ENCODE assay signal across 8 cellular contexts in the genomic region with DNA sequence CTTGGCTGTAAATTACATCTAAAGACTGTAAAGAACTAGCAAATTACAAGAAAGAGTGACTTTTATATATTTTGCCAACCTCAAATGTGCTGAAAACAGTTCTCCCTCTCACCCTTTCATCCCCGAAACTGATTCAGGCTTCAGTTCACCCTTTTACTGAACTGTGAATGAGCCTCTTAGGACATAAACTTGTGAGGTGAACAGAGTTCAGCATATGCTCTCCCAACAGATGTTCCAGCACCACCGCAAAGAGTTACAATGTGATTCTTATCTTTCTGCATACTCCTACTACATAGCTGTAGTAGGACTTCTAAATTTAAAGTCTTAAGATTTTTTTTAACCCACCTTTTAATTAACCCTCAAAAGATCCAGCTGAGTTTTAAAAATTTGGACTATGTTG. TPM values are rescaled to one million over a fixed set of nuclear protein-coding genes. Genes with fewer than 3 reads are reported as not detected.
DNase-seq lines count a peak whose midpoint lies in the region; ATAC-seq and TF ChIP-seq lines count a peak whose summit lies in the region.

No MANE protein-coding gene starts in this region.

- peak overlapping the region; percentile 93 for H3K4me3 Mint-ChIP-seq in activated CD4-positive, alpha-beta T cell treated with anti-CD3 and anti-CD28 coated beads, Interleukin-2, amount 10 ng/mL, durations not matched to agents 24 days and 14 days

- WGBS in stomach, 5 donors, result 37 to 55% (median 46%) methylated on average over 2 of the region's 2 CpGs

- H3K4me1 ChIP-seq in iPS-15b (ENCODE audit: control insufficient read depth, insufficient read depth, low read length), result peaks cover 4% of the 10 kb centered on the region
- H3K4me1 ChIP-seq in stomach, result peaks cover 11 to 29% (median 25%) of the 10 kb centered on the region in 4 donors

- no peaks in the 10 kb centered on the region for H3K9me3 ChIP-seq in iPS-15b (ENCODE audit: control insufficient read depth, insufficient read depth, low read length)
- H3K9me3 ChIP-seq in stomach, result no peaks in the 10 kb centered on the region

- H3K27ac ChIP-seq in stomach, result peak overlapping the region in 1 of 5 donors; percentile 99

- peaks cover 19% of the 10 kb centered on the region for H3K4me1 Mint-ChIP-seq in activated CD4-positive, alpha-beta T cell treated with anti-CD3 and anti-CD28 coated beads, Interleukin-2, amount 10 ng/mL, durations not matched to agents 24 days and 14 days

- intact Hi-C loops in activated CD4-positive, alpha-beta T cell treated with anti-CD3 and anti-CD28 coated beads, Interleukin-2, amount 10 ng/mL, durations not matched to agents 24 days and 14 days (cut with micrococcal nuclease), result loop anchor here (1.0 to 10.0 kb wide), 6 partner anchors 66 to 846 kb away; a partner anchor contains a TSS
- intact Hi-C loops in stomach (cut with DNase I; ENCODE audit: low total_unique reads), result no loop called here

- no peak for TF ChIP-seq POLR2A in stomach (IDR thresholded peaks at IDR 0.05)

- H3K27me3 ChIP-seq in iPS-15b (ENCODE audit: control insufficient read depth, insufficient read depth, low read length) (peaks cover 40% of the 10 kb centered on the region), stomach (no peaks in the 10 kb centered on the region)

- no peak for ATAC-seq in esophagus mucosa

- H3K27me3 Mint-ChIP-seq in activated CD4-positive, alpha-beta T cell treated with anti-CD3 and anti-CD28 coated beads, Interleukin-2, amount 10 ng/mL, durations not matched to agents 24 days and 14 days, result no peaks in the 10 kb centered on the region

- H3K36me3 Mint-ChIP-seq in activated CD4-positive, alpha-beta T cell treated with anti-CD3 and anti-CD28 coated beads, Interleukin-2, amount 10 ng/mL, durations not matched to agents 24 days and 14 days (ENCODE audit: low read depth), result peaks cover 34% of the 10 kb centered on the region

- DNase-seq in activated CD4-positive, alpha-beta T cell treated with anti-CD3 and anti-CD28 coated beads, Interleukin-2, amount 10 ng/mL, durations not matched to agents 24 days and 14 days, result peak; percentile 65
- DNase-seq in activated CD4-positive, alpha-beta T cell treated with anti-CD3 and anti-CD28 coated beads, Interleukin-2, amount 50 U/mL, for 4 hours, result no peak
- DNase-seq in stomach (no peak), SK-N-DZ (ENCODE audit: low spot score) (no peak), inferior parietal cortex (ENCODE audit: extremely low spot score) (no peak)

- H3K4me3 ChIP-seq in WI38 (ENCODE audit: low read depth, low read length) (peak overlapping the region; percentile 78; the same call in 1 of the 2 replicates), iPS-15b (ENCODE audit: low read depth, low read length) (peak overlapping the region; percentile 75), stomach (peak overlapping the region in 3 of 4 donors; percentile 70 to 92 (median 81))

- peak overlapping the region; percentile 90 for H3K27ac Mint-ChIP-seq in activated CD4-positive, alpha-beta T cell treated with anti-CD3 and anti-CD28 coated beads, Interleukin-2, amount 10 ng/mL, durations not matched to agents 24 days and 14 days

- no peaks in the 10 kb centered on the region for H3K36me3 ChIP-seq in iPS-15b (ENCODE audit: control insufficient read depth, insufficient read depth, low read length)
- H3K36me3 ChIP-seq in stomach, result no peaks in the 10 kb centered on the region

- no peak for TF ChIP-seq EP300 in stomach (IDR thresholded peaks at IDR 0.05)

- peaks cover 10% of the 10 kb centered on the region for H3K9me3 Mint-ChIP-seq in activated CD4-positive, alpha-beta T cell treated with anti-CD3 and anti-CD28 coated beads, Interleukin-2, amount 10 ng/mL, durations not matched to agents 24 days and 14 days

- no peak overlapping the region for H3K9ac ChIP-seq in iPS-15b (ENCODE audit: low read depth, low read length)

- TF ChIP-seq CTCF in WI38 (IDR thresholded peaks at IDR 0.05; ENCODE audit: low read depth, low read length), result no peak
- no peak for TF ChIP-seq CTCF in stomach (IDR thresholded peaks at IDR 0.05)

RNA-seq across cellular contexts. Expression of a gene that starts 1.2 kb away (rescaled TPM):
- 47.0 and 52.8 TPM in 2 replicates for total RNA-seq in activated CD4-positive, alpha-beta T cell treated with anti-CD3 and anti-CD28 coated beads, Interleukin-2, amount 10 ng/mL, durations not matched to agents 24 days and 14 days
- 10 to 100 TPM; 14.6 to 76.5 (median 19.3) TPM for total RNA-seq in stomach
- 1 to 10 TPM; 3.9 to 4.9 (median 3.9) TPM for polyA plus RNA-seq in stomach
- polyA plus RNA-seq in SK-N-DZ (2014; cell fraction: cytosol; rRNA removed), result 3.6 and 4.9 TPM in 2 replicates
- 3.8 and 4.6 TPM in 2 replicates for polyA plus RNA-seq in SK-N-DZ (2014; cell fraction: nucleus; rRNA removed)
- 7.3 TPM for total RNA-seq in esophagus mucosa
